In the genomic region with DNA sequence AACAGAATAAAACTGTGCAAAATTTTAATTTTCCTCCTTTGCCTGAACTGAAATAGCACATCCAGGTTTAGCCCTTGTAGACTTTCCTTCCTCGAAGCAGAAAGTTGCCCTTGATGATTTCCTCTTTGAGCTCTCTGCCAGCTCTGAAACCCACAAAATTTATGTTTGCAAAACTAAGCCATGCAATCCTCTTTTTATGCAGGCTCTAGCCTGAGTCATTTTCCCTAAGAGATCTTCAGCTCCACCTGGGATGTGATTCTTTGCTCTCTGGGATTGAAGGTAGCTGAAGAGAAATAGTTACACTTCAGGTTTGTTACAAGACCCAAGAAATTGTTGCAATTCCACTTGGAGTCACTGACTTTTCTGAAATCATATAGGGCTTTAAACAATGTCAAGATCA, we compare ENCODE assay signal across 9 cellular contexts. TPM values are rescaled to one million over a fixed set of nuclear protein-coding genes. Genes with fewer than 3 reads are reported as not detected.
DNase-seq lines count a peak whose midpoint lies in the region; ATAC-seq and TF ChIP-seq lines count a peak whose summit lies in the region.
"Had no signal": no experiment of that assay in that cellular context is flagged by ENCODE, and none has a peak within 500 bp of the region (broad histone marks: within the 10 kb centered on the region; RNA-seq: fewer than 3 reads in every experiment).

No MANE protein-coding gene starts in this region.

- DNase-seq in CD4-positive, alpha-beta memory T cell, result no peak
- no peak for DNase-seq in MM.1S
- DNase-seq in chondrocyte (ENCODE audit: low spot score), result no peak
- no peak for DNase-seq in neural crest cell (ENCODE audit: low read depth, low spot score)
- DNase-seq in NCI-H345 (lab: John Stamatoyannopoulos, UW), result no peak
- DNase-seq in HK-2 (ENCODE audit: unreplicated experiment), result no peak
- DNase-seq in NCI-H345 treated with DMSO at 0.1 percent for 48 hours (lab: John Stamatoyannopoulos, UW; ENCODE audit: unreplicated experiment), result no peak
- DNase-seq: SW 1271 had no signal

- H3K9me3 Mint-ChIP-seq in CD4-positive, alpha-beta memory T cell, result no peaks in the 10 kb centered on the region
- no peaks in the 10 kb centered on the region for H3K9me3 Mint-ChIP-seq in chondrocyte (ENCODE audit: low read depth)
- H3K9me3 Mint-ChIP-seq in neural crest cell, result no peaks in the 10 kb centered on the region

- H3K4me1 Mint-ChIP-seq in CD4-positive, alpha-beta memory T cell, result peaks cover 10 to 25% (median 14%) of the 10 kb centered on the region in 4 donors
- H3K4me1 Mint-ChIP-seq in chondrocyte (ENCODE audit: low read depth) (peaks cover 62% of the 10 kb centered on the region), neural crest cell (peaks cover 38% of the 10 kb centered on the region)

- H3K4me1 ChIP-seq in CD4-positive, alpha-beta memory T cell (ENCODE audit: insufficient read depth, low read length), result peaks cover 10% of the 10 kb centered on the region
- no peaks in the 10 kb centered on the region for H3K4me1 ChIP-seq in MM.1S (ENCODE audit: low read length)

- H3K4me3 Mint-ChIP-seq in CD4-positive, alpha-beta memory T cell, result peak overlapping the region in 6 of 8 donors; percentile 43 to 83 (median 70)
- H3K4me3 Mint-ChIP-seq in chondrocyte (ENCODE audit: unreplicated experiment), result peak overlapping the region; percentile 83
- peak overlapping the region; percentile 93 for H3K4me3 Mint-ChIP-seq in neural crest cell

- ATAC-seq in GM21423 (IDR thresholded peaks at IDR 0.05; ENCODE audit: unreplicated experiment), result no peak

- no peak overlapping the region for H2AFZ ChIP-seq in MM.1S (ENCODE audit: low read length)

- peak overlapping the region; percentile 70; the same call in 1 of the 2 replicates for H3K4me2 ChIP-seq in MM.1S (ENCODE audit: low read depth, low read length)

- H3K36me3 Mint-ChIP-seq in CD4-positive, alpha-beta memory T cell, result no peaks in the 10 kb centered on the region
- H3K36me3 Mint-ChIP-seq in chondrocyte (ENCODE audit: low read depth) (no peaks in the 10 kb centered on the region), neural crest cell (ENCODE audit: low read depth) (peaks cover 4% of the 10 kb centered on the region)

- no peaks in the 10 kb centered on the region for H3K36me3 ChIP-seq in CD4-positive, alpha-beta memory T cell (ENCODE audit: insufficient read depth, low read length)
- H3K36me3 ChIP-seq in MM.1S (replicated peaks; ENCODE audit: insufficient read depth, low read length), result no peaks in the 10 kb centered on the region

- H3F3A ChIP-seq in MM.1S (ENCODE audit: insufficient read depth, low read length), result no peaks in the 10 kb centered on the region

- no peaks in the 10 kb centered on the region for H3K79me2 ChIP-seq in MM.1S (ENCODE audit: low read length)

- H3K9ac ChIP-seq in MM.1S (ENCODE audit: low read length), result no peak overlapping the region

- H3K27me3 ChIP-seq in CD4-positive, alpha-beta memory T cell (ENCODE audit: insufficient read depth, low read length), result peaks cover 6% of the 10 kb centered on the region
- no peaks in the 10 kb centered on the region for H3K27me3 ChIP-seq in MM.1S (replicated peaks; ENCODE audit: insufficient read depth, low read length)

- H3K9me3 ChIP-seq in CD4-positive, alpha-beta memory T cell (ENCODE audit: control insufficient read depth in 1 of 2, low read length in 2 of 2), result no peaks in the 10 kb centered on the region
- no peaks in the 10 kb centered on the region for H3K9me3 ChIP-seq in MM.1S (replicated peaks; ENCODE audit: insufficient read depth, low read length)

- no peak overlapping the region for H3K27ac ChIP-seq in CD4-positive, alpha-beta memory T cell (ENCODE audit: low read depth, low read length)
- no peak overlapping the region for H3K27ac ChIP-seq in MM.1S (ENCODE audit: low read length)

- H3K4me3 ChIP-seq in CD4-positive, alpha-beta memory T cell (ENCODE audit: low read length in 2 of 2), result no peak overlapping the region
- H3K4me3 ChIP-seq in MM.1S (ENCODE audit: low read length), result 0 out of 2 replicates have a peak overlapping the region, but pooled peaks have one; percentile 71

- no peak overlapping the region for H3K27ac Mint-ChIP-seq in CD4-positive, alpha-beta memory T cell
- H3K27ac Mint-ChIP-seq in chondrocyte (ENCODE audit: unreplicated experiment) (peak overlapping the region; percentile 89), neural crest cell (ENCODE audit: unreplicated experiment) (no peak overlapping the region)

- no peaks in the 10 kb centered on the region for H4K20me1 ChIP-seq in MM.1S (ENCODE audit: insufficient read depth, low read length)

- peaks cover 50 to 51% of the 10 kb centered on the region in 2 donors for H3K27me3 Mint-ChIP-seq in CD4-positive, alpha-beta memory T cell
- no peaks in the 10 kb centered on the region for H3K27me3 Mint-ChIP-seq in chondrocyte (ENCODE audit: low read depth)
- H3K27me3 Mint-ChIP-seq in neural crest cell (ENCODE audit: low read depth), result peaks cover 46% of the 10 kb centered on the region

- CTCF ChIA-PET in CD4-positive, alpha-beta memory T cell (lab: Charles Lee; ENCODE audit: partially characterized antibody), result no interaction called here

- no peak for TF ChIP-seq CTCF in MM.1S (IDR thresholded peaks at IDR 0.05; ENCODE audit: low read length)
- TF ChIP-seq CTCF in chondrocyte (IDR thresholded peaks at IDR 0.05), result no peak
- TF ChIP-seq CTCF in neural crest cell (conservative IDR thresholded peaks at IDR 0.05), result no peak

- POLR2A ChIA-PET in CD4-positive, alpha-beta memory T cell (lab: Charles Lee; ENCODE audit: partially characterized antibody), result no interaction called here

- intact Hi-C loops in CD4-positive, alpha-beta memory T cell (cut with micrococcal nuclease), result no loop called here

- no peaks in the 10 kb centered on the region for H3K9me2 ChIP-seq in MM.1S (replicated peaks; ENCODE audit: insufficient read depth, low read length)

RNA-seq across cellular contexts. Expression of gene F3, which starts 1.4 kb away (rescaled TPM):
- under 1 TPM; 0.22 to 0.44 TPM for total RNA-seq in CD4-positive, alpha-beta memory T cell
- not detected for polyA plus RNA-seq in CD4-positive, alpha-beta memory T cell
- total RNA-seq in chondrocyte (4.5 to 6.5 TPM (median 6.3 TPM) in 3 replicates), neural crest cell (4.4 and 4.6 TPM in 2 replicates)
